28 cellular contexts compared by ENCODE assay signal in genomic region chr20:59817406-59817805, GRCh38.
"Had no signal": no experiment of that assay in that cellular context is flagged by ENCODE, and none has a peak within 500 bp of the region (broad histone marks: within the 10 kb centered on the region; RNA-seq: fewer than 3 reads in every experiment).

No MANE protein-coding gene starts in this region.

- H3K4me1 ChIP-seq: ascending aorta, parathyroid adenoma, psoas muscle had no signal

- H3K9me3 ChIP-seq: ascending aorta, left ventricle myocardium inferior, psoas muscle, suprapubic skin, tibial nerve had no signal

- H3K9me3 Mint-ChIP-seq: activated naive CD4-positive, alpha-beta T cell treated with anti-CD3 and anti-CD28 coated beads, Interleukin-2, amount 10 ng/mL, durations not matched to agents 7 days and 5 days; activated naive CD8-positive, alpha-beta T cell treated with anti-CD3 and anti-CD28 coated beads, Interleukin-2, amount 10 ng/mL, durations not matched to agents 7 days and 5 days; activated T-cell treated with anti-CD3 and anti-CD28 coated beads, Interleukin-2, amount 50 U/mL, for 24 hours; dendritic cell treated with granulocyte-macrophage colony-stimulating factor and Interleukin-4, amounts not matched to agents 40 ng/mL and 50 ng/mL, for 4 days; mesothelial cell of epicardium; naive thymus-derived CD8-positive, alpha-beta T cell; stimulated activated naive B cell treated with anti-CD40 and anti-IgM and Interleukin-4, amounts not matched to agents 10 μg/mL and 1 μg/mL and 100 μg/mL, for 72 hours; T-helper 2 cell treated with Interferon-gamma antibody and Interleukin-4, amounts not matched to agents 5 μg/mL and 100 μg/mL, for 36 hours had no signal

- H3K36me3 Mint-ChIP-seq: activated naive CD4-positive, alpha-beta T cell treated with anti-CD3 and anti-CD28 coated beads, Interleukin-2, amount 10 ng/mL, durations not matched to agents 7 days and 5 days; activated naive CD8-positive, alpha-beta T cell treated with anti-CD3 and anti-CD28 coated beads, Interleukin-2, amount 10 ng/mL, durations not matched to agents 7 days and 5 days; mesothelial cell of epicardium; naive thymus-derived CD8-positive, alpha-beta T cell had no signal

- H3K27ac ChIP-seq: ascending aorta, cardiac muscle cell, epithelial cell of prostate, left ventricle myocardium inferior, parathyroid adenoma, psoas muscle, suprapubic skin, tibial nerve had no signal

- H3K27ac Mint-ChIP-seq: activated CD4-positive, alpha-beta T cell treated with anti-CD3 and anti-CD28 coated beads for 36 hours; activated naive CD4-positive, alpha-beta T cell treated with anti-CD3 and anti-CD28 coated beads, Interleukin-2, amount 10 ng/mL, durations not matched to agents 7 days and 5 days; activated naive CD8-positive, alpha-beta T cell treated with anti-CD3 and anti-CD28 coated beads, Interleukin-2, amount 10 ng/mL, durations not matched to agents 7 days and 5 days; activated T-cell treated with anti-CD3 and anti-CD28 coated beads, Interleukin-2, amount 50 U/mL, for 24 hours; dendritic cell treated with granulocyte-macrophage colony-stimulating factor and Interleukin-4, amounts not matched to agents 40 ng/mL and 50 ng/mL, for 4 days; mesothelial cell of epicardium; naive thymus-derived CD8-positive, alpha-beta T cell; stimulated activated naive B cell treated with anti-CD40 and anti-IgM and Interleukin-4, amounts not matched to agents 10 μg/mL and 1 μg/mL and 100 μg/mL, for 72 hours; T-helper 2 cell treated with Interferon-gamma antibody and Interleukin-4, amounts not matched to agents 5 μg/mL and 100 μg/mL, for 36 hours had no signal

- H3K4me3 ChIP-seq: ascending aorta, cardiac muscle cell, left ventricle myocardium inferior, psoas muscle, smooth muscle cell, suprapubic skin, tibial nerve had no signal

- H3K4me1 Mint-ChIP-seq: activated CD4-positive, alpha-beta T cell treated with anti-CD3 and anti-CD28 coated beads for 36 hours; activated naive CD4-positive, alpha-beta T cell treated with anti-CD3 and anti-CD28 coated beads, Interleukin-2, amount 10 ng/mL, durations not matched to agents 7 days and 5 days; activated naive CD8-positive, alpha-beta T cell treated with anti-CD3 and anti-CD28 coated beads, Interleukin-2, amount 10 ng/mL, durations not matched to agents 7 days and 5 days; mesothelial cell of epicardium; naive thymus-derived CD8-positive, alpha-beta T cell; stimulated activated naive B cell treated with anti-CD40 and anti-IgM and Interleukin-4, amounts not matched to agents 10 μg/mL and 1 μg/mL and 100 μg/mL, for 72 hours had no signal

- ATAC-seq: activated CD4-positive, alpha-beta T cell treated with anti-CD3 and anti-CD28 coated beads for 36 hours; naive thymus-derived CD8-positive, alpha-beta T cell; psoas muscle; stimulated activated naive B cell treated with anti-CD40 and anti-IgM and Interleukin-4, amounts not matched to agents 10 μg/mL and 1 μg/mL and 100 μg/mL, for 72 hours had no signal

- H3K27me3 ChIP-seq: ascending aorta, cardiac muscle cell had no signal

- H3K9ac ChIP-seq: parathyroid adenoma had no signal

- DNase-seq: activated CD4-positive, alpha-beta T cell treated with anti-CD3 and anti-CD28 coated beads for 36 hours; activated CD4-positive, CD25-positive, alpha-beta regulatory T cell; activated CD8-positive, alpha-beta memory T cell treated with anti-CD3 and anti-CD28 coated beads for 24 hours; activated CD8-positive, alpha-beta memory T cell treated with anti-CD3 and anti-CD28 coated beads, Interleukin-2, amount 50 U/mL, for 48 hours; activated gamma-delta T cell; activated naive CD4-positive, alpha-beta T cell treated with anti-CD3 and anti-CD28 coated beads, Interleukin-2, amount 10 ng/mL, durations not matched to agents 7 days and 5 days; activated naive CD8-positive, alpha-beta T cell treated with anti-CD3 and anti-CD28 coated beads, Interleukin-2, amount 10 ng/mL, durations not matched to agents 7 days and 5 days; activated T-cell treated with anti-CD3 and anti-CD28 coated beads, Interleukin-2, amount 50 U/mL, for 24 hours; effector CD4-positive, alpha-beta T cell; left ventricle myocardium inferior; nucleus accumbens; psoas muscle; stimulated activated CD4-positive, alpha-beta T cell treated with anti-CD3 and anti-CD28 coated beads, Interleukin-1b, Interleukin-23, amount 100 ng/mL, for 48 hours; stimulated activated CD4-positive, alpha-beta T cell treated with anti-CD3 and anti-CD28 coated beads, Interleukin-4, amount 100 ng/mL, for 4 hours; stimulated activated naive B cell treated with anti-CD40 and anti-IgM and Interleukin-4, amounts not matched to agents 10 μg/mL and 1 μg/mL and 100 μg/mL, for 72 hours; T-helper 1 cell had no signal

- H3K27me3 Mint-ChIP-seq: activated naive CD4-positive, alpha-beta T cell treated with anti-CD3 and anti-CD28 coated beads, Interleukin-2, amount 10 ng/mL, durations not matched to agents 7 days and 5 days; activated naive CD8-positive, alpha-beta T cell treated with anti-CD3 and anti-CD28 coated beads, Interleukin-2, amount 10 ng/mL, durations not matched to agents 7 days and 5 days; dendritic cell treated with granulocyte-macrophage colony-stimulating factor and Interleukin-4, amounts not matched to agents 40 ng/mL and 50 ng/mL, for 4 days had no signal

- H3K4me3 Mint-ChIP-seq: activated CD4-positive, alpha-beta T cell treated with anti-CD3 and anti-CD28 coated beads for 36 hours; activated naive CD4-positive, alpha-beta T cell treated with anti-CD3 and anti-CD28 coated beads, Interleukin-2, amount 10 ng/mL, durations not matched to agents 7 days and 5 days; activated naive CD8-positive, alpha-beta T cell treated with anti-CD3 and anti-CD28 coated beads, Interleukin-2, amount 10 ng/mL, durations not matched to agents 7 days and 5 days; activated T-cell treated with anti-CD3 and anti-CD28 coated beads, Interleukin-2, amount 50 U/mL, for 24 hours; dendritic cell treated with granulocyte-macrophage colony-stimulating factor and Interleukin-4, amounts not matched to agents 40 ng/mL and 50 ng/mL, for 4 days; mesothelial cell of epicardium; naive thymus-derived CD8-positive, alpha-beta T cell; neural crest cell; stimulated activated naive B cell treated with anti-CD40 and anti-IgM and Interleukin-4, amounts not matched to agents 10 μg/mL and 1 μg/mL and 100 μg/mL, for 72 hours; T-helper 2 cell treated with Interferon-gamma antibody and Interleukin-4, amounts not matched to agents 5 μg/mL and 100 μg/mL, for 36 hours had no signal

- H3K36me3 ChIP-seq: ascending aorta, cardiac muscle cell, left ventricle myocardium inferior, suprapubic skin, tibial nerve had no signal
